In the genomic region with DNA sequence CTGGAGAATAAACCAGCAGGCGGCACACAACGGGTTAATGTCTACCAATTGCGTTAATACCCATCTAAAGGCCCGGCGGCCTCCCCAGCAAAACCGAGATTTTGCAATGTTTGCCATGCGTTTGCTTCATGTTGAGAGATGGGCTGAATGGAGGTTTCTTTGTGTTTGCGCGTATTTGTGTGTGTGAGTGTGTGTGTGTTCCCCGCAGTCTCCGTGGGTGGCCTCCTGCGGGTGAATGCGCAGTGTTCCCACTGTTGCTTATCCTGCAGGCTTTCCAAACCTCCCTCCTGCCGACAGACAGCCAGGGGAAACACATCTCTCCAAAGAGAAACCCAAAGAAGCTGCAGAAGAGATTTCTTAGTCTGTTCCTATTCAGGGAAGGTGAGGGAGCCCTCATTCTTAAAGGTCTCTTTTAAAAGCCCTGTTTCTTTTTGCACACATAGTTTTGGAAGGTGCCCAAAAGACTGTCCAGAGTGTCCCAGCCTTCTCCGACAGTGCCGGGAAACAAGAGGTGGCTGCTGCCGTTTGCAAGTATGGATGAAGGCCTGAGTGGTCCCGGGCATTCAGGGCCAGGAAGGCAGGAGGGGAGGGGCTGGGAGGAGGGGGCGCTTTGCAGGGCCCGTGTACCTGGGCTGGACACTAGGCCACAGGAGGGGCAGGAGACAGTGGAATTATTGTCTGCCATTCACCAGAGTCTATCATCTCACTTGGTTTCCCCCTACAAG, we compare ENCODE assay signal across 9 cellular contexts.
DNase-seq lines count a peak whose midpoint lies in the region; ATAC-seq and TF ChIP-seq lines count a peak whose summit lies in the region.
"Had no signal": no experiment of that assay in that cellular context is flagged by ENCODE, and none has a peak within 500 bp of the region (broad histone marks: within the 10 kb centered on the region; RNA-seq: fewer than 3 reads in every experiment).

No MANE protein-coding gene starts in this region.

- H3K36me3 ChIP-seq in A673 (ENCODE audit: insufficient read depth, low read length, poor library complexity, severe bottlenecking): no peaks in the 10 kb centered on the region
- no peaks in the 10 kb centered on the region for H3K36me3 ChIP-seq in SJSA1

- H3K36me3 Mint-ChIP-seq in nephron progenitor cell (ENCODE audit: low read depth): no peaks in the 10 kb centered on the region
- H3K36me3 Mint-ChIP-seq in activated CD8-positive, alpha-beta memory T cell treated with anti-CD3 and anti-CD28 coated beads, Interleukin-2, amount 10 ng/mL, durations not matched to agents 7 days and 5 days: no peaks in the 10 kb centered on the region

- H3K9me3 ChIP-seq in A673 (ENCODE audit: low read depth, low read length, poor library complexity, severe bottlenecking) (no peaks in the 10 kb centered on the region), SJSA1 (replicated peaks) (no peaks in the 10 kb centered on the region)

- H3K4me1 ChIP-seq in A673 (ENCODE audit: insufficient read depth, low read length, poor library complexity, severe bottlenecking) (peaks cover 26% of the 10 kb centered on the region), SJSA1 (replicated peaks) (peaks cover 84% of the 10 kb centered on the region)

- intact Hi-C loops in A673 (cut with micrococcal nuclease; ENCODE audit: unreplicated experiment): no loop called here

- peak; percentile 50 for DNase-seq in A673 (ENCODE audit: low spot score)
- DNase-seq in SJSA1 (ENCODE audit: low read depth in 1 of 2, low spot score in 2 of 2): peak; percentile 95
- DNase-seq in fibroblast of villous mesenchyme (ENCODE audit: low read depth): peak; percentile 88
- peak; percentile 49 for DNase-seq in nephron progenitor cell
- DNase-seq in activated CD8-positive, alpha-beta memory T cell treated with anti-CD3 and anti-CD28 coated beads, Interleukin-2, amount 10 ng/mL, durations not matched to agents 7 days and 5 days: no peak
- no peak for DNase-seq in GM19240 (ENCODE audit: insufficient read length, low spot score)
- DNase-seq: NCI-H1105 had no signal

- POLR2A ChIA-PET in A673 (lab: Charles Lee; ENCODE audit: low non-redundant PET): no interaction called here

- peak overlapping the region; percentile 73 for H3K4me3 Mint-ChIP-seq in nephron progenitor cell
- H3K4me3 Mint-ChIP-seq in activated CD8-positive, alpha-beta memory T cell treated with anti-CD3 and anti-CD28 coated beads, Interleukin-2, amount 10 ng/mL, durations not matched to agents 7 days and 5 days: no peak overlapping the region

- CTCF ChIA-PET in A673 (lab: Charles Lee): no interaction called here
- CTCF ChIA-PET in activated CD8-positive, alpha-beta memory T cell treated with anti-CD3 and anti-CD28 coated beads, Interleukin-2, amount 10 ng/mL, durations not matched to agents 7 days and 5 days (lab: Charles Lee): no interaction called here

- H3K27me3 Mint-ChIP-seq in nephron progenitor cell (ENCODE audit: low read depth, poor library complexity): peaks cover 62% of the 10 kb centered on the region
- H3K27me3 Mint-ChIP-seq in activated CD8-positive, alpha-beta memory T cell treated with anti-CD3 and anti-CD28 coated beads, Interleukin-2, amount 10 ng/mL, durations not matched to agents 7 days and 5 days: peaks cover 30% of the 10 kb centered on the region

- TF ChIP-seq CTCF in A673 (conservative IDR thresholded peaks at IDR 0.05; ENCODE audit: low read depth, low read length) (no peak), fibroblast of villous mesenchyme (IDR thresholded peaks at IDR 0.05; ENCODE audit: insufficient read depth, low read depth, low read length) (no peak), nephron progenitor cell (IDR thresholded peaks at IDR 0.05) (no peak)

- H3K9me3 Mint-ChIP-seq in nephron progenitor cell: peaks cover 7% of the 10 kb centered on the region
- H3K9me3 Mint-ChIP-seq in activated CD8-positive, alpha-beta memory T cell treated with anti-CD3 and anti-CD28 coated beads, Interleukin-2, amount 10 ng/mL, durations not matched to agents 7 days and 5 days (ENCODE audit: low read depth): no peaks in the 10 kb centered on the region

- H3K27ac Mint-ChIP-seq in nephron progenitor cell: no peak overlapping the region
- no peak overlapping the region for H3K27ac Mint-ChIP-seq in activated CD8-positive, alpha-beta memory T cell treated with anti-CD3 and anti-CD28 coated beads, Interleukin-2, amount 10 ng/mL, durations not matched to agents 7 days and 5 days

- H3K27me3 ChIP-seq in A673 (replicated peaks; ENCODE audit: insufficient read depth, low read depth, low read length, poor library complexity) (no peaks in the 10 kb centered on the region), SJSA1 (replicated peaks) (no peaks in the 10 kb centered on the region)

- BruUV-seq in A673 (replicated peaks; lab: Mats Ljungman, UMichigan): no TSS peak

- H3K4me3 ChIP-seq in A673 (ENCODE audit: low read depth, low read length, poor library complexity, severe bottlenecking) (no peak overlapping the region), SJSA1 (no peak overlapping the region), fibroblast of villous mesenchyme (ENCODE audit: low read depth, low read length) (no peak overlapping the region)

- no peak overlapping the region for H3K27ac ChIP-seq in A673 (ENCODE audit: low read depth, low read length, poor library complexity, severe bottlenecking)
- peak overlapping the region; percentile 80 for H3K27ac ChIP-seq in SJSA1

- peaks cover 38% of the 10 kb centered on the region for H3K4me1 Mint-ChIP-seq in nephron progenitor cell
- H3K4me1 Mint-ChIP-seq in activated CD8-positive, alpha-beta memory T cell treated with anti-CD3 and anti-CD28 coated beads, Interleukin-2, amount 10 ng/mL, durations not matched to agents 7 days and 5 days: peaks cover 4% of the 10 kb centered on the region

- ATAC-seq in HG02885 (IDR thresholded peaks at IDR 0.05; ENCODE audit: poor library complexity, unreplicated experiment) (no peak), HG02623 (IDR thresholded peaks at IDR 0.05; ENCODE audit: unreplicated experiment) (no peak)
- no peak for ATAC-seq in activated CD8-positive, alpha-beta memory T cell treated with anti-CD3 and anti-CD28 coated beads, Interleukin-2, amount 10 ng/mL, durations not matched to agents 7 days and 5 days

Comparison
In these comparisons a context has a peak if more than half of its experiments do, and no peak if none do; other contexts are left out.
1. DNase-seq: peak in A673 (single experiment), SJSA1 (2 of 2), fibroblast of villous mesenchyme (single experiment) and nephron progenitor cell (single experiment); none in activated CD8-positive, alpha-beta memory T cell treated with anti-CD3 and anti-CD28 coated beads, Interleukin-2, amount 10 ng/mL, durations not matched to agents 7 days and 5 days (single experiment) and GM19240 (single experiment).